Comparison of ENCODE assay signal across 1 cellular context in the genomic region with DNA sequence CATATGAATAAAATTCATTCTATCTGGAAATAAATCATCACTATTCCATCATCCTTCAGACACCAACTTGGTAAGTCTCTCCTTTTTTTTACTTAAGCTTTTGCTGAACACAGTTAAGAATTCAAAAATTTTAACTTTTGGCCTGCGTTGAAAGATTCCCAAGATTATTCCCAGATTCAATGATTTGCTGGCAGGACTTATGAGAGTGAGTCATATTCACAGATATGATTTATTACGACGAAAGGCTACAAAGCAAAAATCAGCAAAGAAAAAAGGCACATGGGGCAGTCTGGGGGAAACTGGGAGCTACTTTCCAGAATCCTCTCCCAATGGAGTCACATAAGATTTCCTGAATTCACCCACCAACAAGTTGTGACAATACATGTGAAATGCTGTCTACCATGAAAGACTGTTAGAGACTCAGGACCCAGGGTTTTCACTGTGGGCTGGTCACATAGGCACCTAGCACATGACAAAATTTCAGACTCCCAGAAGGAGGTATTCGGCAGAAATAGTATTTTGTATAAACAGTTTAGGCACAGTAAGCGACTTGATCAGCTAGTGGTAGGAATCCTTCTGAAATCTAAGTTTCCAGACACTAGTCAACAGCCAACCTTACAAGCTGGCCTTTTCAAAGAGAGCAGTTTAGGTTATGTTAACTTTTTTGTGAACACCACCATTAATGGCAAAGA.
A peak's percentile ranks its signal among the peaks of the same experiment; 100 is the strongest.
TF ChIP-seq lines count a peak whose summit lies in the region.

No MANE protein-coding gene starts in this region.

TF ChIP-seq in K562, 482 proteins besides CTCF, POLR2A, EP300 and RAD21 (continued from another document):
- TF ChIP-seq, protein P1, sequence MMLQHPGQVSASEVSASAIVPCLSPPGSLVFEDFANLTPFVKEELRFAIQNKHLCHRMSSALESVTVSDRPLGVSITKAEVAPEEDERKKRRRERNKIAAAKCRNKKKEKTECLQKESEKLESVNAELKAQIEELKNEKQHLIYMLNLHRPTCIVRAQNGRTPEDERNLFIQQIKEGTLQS (IDR thresholded peaks at IDR 0.05): peak; percentile 63
- TF ChIP-seq, protein P1 (CRISPR knock-in tag; conservative IDR thresholded peaks at IDR 0.05): no peak
- TF ChIP-seq SAP30 (IDR thresholded peaks at IDR 0.05; ENCODE audit: borderline replicate concordance, insufficient read depth, low read depth, low read length, poor library complexity, severe bottlenecking) (no peak), POLR3A (IDR thresholded peaks at IDR 0.05; ENCODE audit: borderline replicate concordance, extremely low read depth, insufficient read depth, insufficient read length) (no peak), HNRNPH1 (optimal IDR thresholded peaks at IDR 0.05; ENCODE audit: low read depth, low read length) (no peak)
- TF ChIP-seq, protein P2, sequence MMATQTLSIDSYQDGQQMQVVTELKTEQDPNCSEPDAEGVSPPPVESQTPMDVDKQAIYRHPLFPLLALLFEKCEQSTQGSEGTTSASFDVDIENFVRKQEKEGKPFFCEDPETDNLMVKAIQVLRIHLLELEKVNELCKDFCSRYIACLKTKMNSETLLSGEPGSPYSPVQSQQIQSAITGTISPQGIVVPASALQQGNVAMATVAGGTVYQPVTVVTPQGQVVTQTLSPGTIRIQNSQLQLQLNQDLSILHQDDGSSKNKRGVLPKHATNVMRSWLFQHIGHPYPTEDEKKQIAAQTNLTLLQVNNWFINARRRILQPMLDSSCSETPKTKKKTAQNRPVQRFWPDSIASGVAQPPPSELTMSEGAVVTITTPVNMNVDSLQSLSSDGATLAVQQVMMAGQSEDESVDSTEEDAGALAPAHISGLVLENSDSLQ (IDR thresholded peaks at IDR 0.05): peak; percentile 57
TF ChIP-seq in K562: peak in this region for 6.
